In the genomic region with DNA sequence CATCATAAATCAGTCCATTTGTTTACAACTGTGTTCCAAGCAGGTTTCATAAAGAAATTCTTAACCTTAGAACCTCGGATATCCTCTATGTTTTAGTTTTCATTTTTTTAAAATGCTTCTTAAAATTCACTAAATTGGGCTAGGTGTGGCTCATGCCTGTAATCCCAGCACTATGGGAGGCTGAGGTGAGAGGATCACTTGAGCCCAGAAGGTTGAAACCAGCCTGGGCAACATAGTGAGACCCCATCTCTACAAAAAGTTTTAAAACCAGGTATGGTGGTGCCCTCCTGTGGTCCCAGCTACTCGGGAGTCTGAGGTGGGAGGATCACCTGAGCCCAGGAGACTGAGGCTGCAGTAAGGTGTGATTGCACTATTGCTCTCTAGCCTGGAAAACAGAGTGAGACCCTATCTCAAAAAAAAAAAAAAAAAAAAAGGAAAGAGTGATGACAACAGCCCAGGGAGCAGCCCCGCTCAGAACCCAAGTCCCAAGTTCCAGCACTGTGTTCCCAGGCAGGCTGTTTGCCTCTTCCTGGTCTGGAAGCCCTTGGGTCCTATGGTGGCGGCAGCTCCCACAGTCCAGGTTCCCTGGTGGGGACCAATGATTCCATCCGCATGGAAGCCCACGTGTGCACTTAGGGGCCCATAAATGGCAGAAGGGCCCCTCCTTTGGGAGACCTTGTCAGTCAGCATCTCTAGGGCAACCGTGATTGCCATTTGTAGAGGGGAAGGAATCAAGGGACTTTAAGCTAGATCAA, we compare ENCODE assay signal across 10 cellular contexts.
"Had no signal": no experiment of that assay in that cellular context is flagged by ENCODE, and none has a peak within 500 bp of the region (broad histone marks: within the 10 kb centered on the region; RNA-seq: fewer than 3 reads in every experiment).

No MANE protein-coding gene starts in this region.

- H3K9me3 Mint-ChIP-seq: activated CD4-positive, alpha-beta memory T cell treated with anti-CD3 and anti-CD28 coated beads, Interleukin-2, amount 10 ng/mL, durations not matched to agents 7 days and 5 days; activated naive CD8-positive, alpha-beta T cell treated with anti-CD3 and anti-CD28 coated beads, Interleukin-2, amount 10 ng/mL, durations not matched to agents 7 days and 5 days; activated T-cell treated with anti-CD3 and anti-CD28 coated beads, Interleukin-2, amount 50 U/mL, for 72 hours had no signal

- H3K4me1 ChIP-seq: breast epithelium had no signal

- H3K27ac Mint-ChIP-seq: activated CD4-positive, alpha-beta memory T cell treated with anti-CD3 and anti-CD28 coated beads, Interleukin-2, amount 10 ng/mL, durations not matched to agents 7 days and 5 days; activated CD4-positive, alpha-beta T cell treated with anti-CD3 and anti-CD28 coated beads for 36 hours; activated naive CD8-positive, alpha-beta T cell treated with anti-CD3 and anti-CD28 coated beads, Interleukin-2, amount 10 ng/mL, durations not matched to agents 7 days and 5 days; activated T-cell treated with anti-CD3 and anti-CD28 coated beads, Interleukin-2, amount 50 U/mL, for 72 hours; T-helper 17 cell had no signal

- H3K27me3 ChIP-seq: adrenal gland, breast epithelium, MG63 had no signal

- H3K36me3 Mint-ChIP-seq: activated naive CD8-positive, alpha-beta T cell treated with anti-CD3 and anti-CD28 coated beads, Interleukin-2, amount 10 ng/mL, durations not matched to agents 7 days and 5 days had no signal

- H3K4me3 Mint-ChIP-seq: activated CD4-positive, alpha-beta memory T cell treated with anti-CD3 and anti-CD28 coated beads, Interleukin-2, amount 10 ng/mL, durations not matched to agents 7 days and 5 days; activated CD4-positive, alpha-beta T cell treated with anti-CD3 and anti-CD28 coated beads for 36 hours; activated naive CD8-positive, alpha-beta T cell treated with anti-CD3 and anti-CD28 coated beads, Interleukin-2, amount 10 ng/mL, durations not matched to agents 7 days and 5 days; activated T-cell treated with anti-CD3 and anti-CD28 coated beads, Interleukin-2, amount 50 U/mL, for 72 hours had no signal

- H3K9me3 ChIP-seq: adrenal gland, breast epithelium, MG63 had no signal

- H3K27ac ChIP-seq: breast epithelium had no signal

- H3K36me3 ChIP-seq: breast epithelium had no signal

- H3K27me3 Mint-ChIP-seq: activated CD4-positive, alpha-beta T cell treated with anti-CD3 and anti-CD28 coated beads for 36 hours; activated naive CD8-positive, alpha-beta T cell treated with anti-CD3 and anti-CD28 coated beads, Interleukin-2, amount 10 ng/mL, durations not matched to agents 7 days and 5 days; T-helper 17 cell had no signal

- H3K4me3 ChIP-seq: adrenal gland, breast epithelium, MG63 had no signal

- DNase-seq: MG63, NCI-H2081, SIG-M5 had no signal
